Comparison of ENCODE assay signal across 8 cellular contexts in genomic region chr7:94509879-94510581, GRCh38. TPM values are rescaled to one million over a fixed set of nuclear protein-coding genes. Genes with fewer than 3 reads are reported as not detected.
A peak's percentile ranks its signal among the peaks of the same experiment; 100 is the strongest.
DNase-seq lines count a peak whose midpoint lies in the region; ATAC-seq, FAIRE-seq and TF ChIP-seq lines count a peak whose summit lies in the region.

No MANE protein-coding gene starts in this region.

- H3K27me3 Mint-ChIP-seq in T-cell, result no peaks in the 10 kb centered on the region

- peak; percentile 68 for TF ChIP-seq POLR2A in GM12891 (IDR thresholded peaks at IDR 0.05; ENCODE audit: low read depth, low read length)
- TF ChIP-seq POLR2A in NB4 (IDR thresholded peaks at IDR 0.05; ENCODE audit: extremely low read depth, insufficient read length), result peak; percentile 45

- peak overlapping the region; percentile 92 for H3K27ac Mint-ChIP-seq in T-cell

- H3K9me3 ChIP-seq in right cardiac atrium (ENCODE audit: control insufficient read depth, low read length), result no peaks in the 10 kb centered on the region

- CTCF ChIA-PET in T-cell (lab: Charles Lee), result no interaction called here

- H3K27ac ChIP-seq in right cardiac atrium (ENCODE audit: low read length), result peak overlapping the region; percentile 75
- peak overlapping the region; percentile 82 for H3K27ac ChIP-seq in rectal smooth muscle tissue (ENCODE audit: low read depth, low read length)

- peaks cover 5% of the 10 kb centered on the region for H3K36me3 Mint-ChIP-seq in T-cell

- POLR2A ChIA-PET in T-cell (lab: Charles Lee), result interaction anchor here in 1 of 2 donors (0.7 kb wide), 1 partner anchor 10 kb away, joined by 3 read pairs; no protein-coding TSS in a partner anchor

- H3K4me3 Mint-ChIP-seq in T-cell, result peak overlapping the region in 2 of 3 donors; percentile 85 to 92

- TF ChIP-seq CTCF in NB4 (IDR thresholded peaks at IDR 0.05; ENCODE audit: low read depth, low read length), result no peak

- intact Hi-C loops in right cardiac atrium (cut with DNase I), result loop anchor here in 1 of 4 donors (10.0 kb wide), 1 partner anchor 55 kb away; no protein-coding TSS in a partner anchor

- WGBS in right cardiac atrium, result under 1% methylated on average over 77 of the region's 77 CpGs

- no peaks in the 10 kb centered on the region for H3K36me3 ChIP-seq in rectal smooth muscle tissue (ENCODE audit: control insufficient read depth, insufficient read depth, low read length)

- ATAC-seq in HG02610 (IDR thresholded peaks at IDR 0.05; ENCODE audit: unreplicated experiment) (peak; percentile 73), T-cell (replicated peaks in 1 of 4) (peak; percentile 78 to 87 (median 81)), right cardiac atrium (peak; percentile 91 to 93)

- peak; percentile 95 for FAIRE-seq in GM12891 (lab: Jason Lieb, UNC)

- peak overlapping the region; percentile 87 for H3K9ac ChIP-seq in rectal smooth muscle tissue (ENCODE audit: low read length)

- H3K4me1 Mint-ChIP-seq in T-cell, result peaks cover 46 to 55% (median 48%) of the 10 kb centered on the region in 3 donors

- DNase-seq in GM12891 (ENCODE audit: insufficient read length, low spot score) (peak; percentile 71), NB4 (ENCODE audit: low read depth) (peak; percentile 81), T-cell (peak; percentile 33 to 74 (median 62)), amygdala (lab: John Stamatoyannopoulos, UW) (peak in 52 of 56 donors; percentile 2 to 83 (median 65)), right cardiac atrium (peak; percentile 66 to 88 (median 85)), foreskin melanocyte (no peak)

- H3K9me3 Mint-ChIP-seq in T-cell, result no peaks in the 10 kb centered on the region

- H3K4me1 ChIP-seq in right cardiac atrium (ENCODE audit: control insufficient read depth, insufficient read depth, low read length), result peaks cover 4% of the 10 kb centered on the region
- H3K4me1 ChIP-seq in rectal smooth muscle tissue (ENCODE audit: control insufficient read depth, insufficient read depth, low read length), result no peaks in the 10 kb centered on the region

- H3K4me3 ChIP-seq in NB4 (ENCODE audit: low read depth, low read length), result peak overlapping the region; percentile 63
- peak overlapping the region; percentile 71 for H3K4me3 ChIP-seq in right cardiac atrium (ENCODE audit: low read length)
- H3K4me3 ChIP-seq in rectal smooth muscle tissue (ENCODE audit: low read length), result peak overlapping the region; percentile 93

- no peaks in the 10 kb centered on the region for H3K27me3 ChIP-seq in right cardiac atrium (ENCODE audit: control insufficient read depth, insufficient read depth)
- H3K27me3 ChIP-seq in rectal smooth muscle tissue (ENCODE audit: control insufficient read depth, insufficient read depth, low read length), result no peaks in the 10 kb centered on the region

TF ChIP-seq in GM12891, 5 proteins besides CTCF, POLR2A, EP300 and RAD21:
- TF ChIP-seq POLR2AphosphoS5 (IDR thresholded peaks at IDR 0.05; ENCODE audit: low read depth, low read length) (peak; percentile 77), TAF1 (IDR thresholded peaks at IDR 0.05; ENCODE audit: low read depth, low read length) (peak; percentile 44), PAX5 (IDR thresholded peaks at IDR 0.05; ENCODE audit: insufficient read depth, low read length, severe bottlenecking) (peak; percentile 64), POU2F2 (IDR thresholded peaks at IDR 0.05; ENCODE audit: low read depth, low read length) (no peak)

RNA-seq across cellular contexts. Expression of gene CASD1, which starts 0.4 kb away (rescaled TPM):
- 4.2 TPM for polyA plus RNA-seq in GM12891 (2012; ENCODE audit: low read depth, missing spikeins)
- total RNA-seq in T-cell (10 to 100 TPM; 25.7 to 30.1 (median 28.2) TPM), right cardiac atrium (10 to 100 TPM; 18.8 to 22.6 (median 21.6) TPM)
- 18.3 TPM for polyA plus RNA-seq in right cardiac atrium
